In genomic region chr12:78331764-78332163, GRCh38 we compare ENCODE assay signal across 17 cellular contexts.
DNase-seq lines count a peak whose midpoint lies in the region; ATAC-seq and TF ChIP-seq lines count a peak whose summit lies in the region.
"Had no signal": no experiment of that assay in that cellular context is flagged by ENCODE, and none has a peak within 500 bp of the region (broad histone marks: within the 10 kb centered on the region; RNA-seq: fewer than 3 reads in every experiment).

No MANE protein-coding gene starts in this region.

- H3K4me3 ChIP-seq in choroid plexus epithelial cell (ENCODE audit: low read depth, low read length) (no peak overlapping the region), neuron (ENCODE audit: low read length) (no peak overlapping the region), left lung (no peak overlapping the region)
- H3K4me3 ChIP-seq: MG63, right atrium auricular region had no signal

- intact Hi-C loops in left lung (cut with DNase I), result no loop called here

- TF ChIP-seq CTCF in choroid plexus epithelial cell (conservative IDR thresholded peaks at IDR 0.05; ENCODE audit: low read depth, low read length), result no peak
- TF ChIP-seq CTCF in left lung (IDR thresholded peaks at IDR 0.05), result no peak

- H3K27me3 ChIP-seq in neuron (ENCODE audit: insufficient read depth, low read length), result no peaks in the 10 kb centered on the region
- no peaks in the 10 kb centered on the region for H3K27me3 ChIP-seq in left lung
- H3K27me3 ChIP-seq: MG63, right atrium auricular region had no signal

- peak; percentile 45 for DNase-seq in NCI-H1105 treated with DMSO at 0.1 percent for 48 hours (lab: John Stamatoyannopoulos, UW)
- DNase-seq in NCI-H1105 (lab: John Stamatoyannopoulos, UW), result no peak
- DNase-seq in NCI-H2171 treated with DMSO at 0.1 percent for 48 hours (lab: John Stamatoyannopoulos, UW), result peak; percentile 83
- peak; percentile 13 for DNase-seq in choroid plexus epithelial cell (ENCODE audit: low read depth)
- no peak for DNase-seq in left lung
- no peak for DNase-seq in DMS79 (lab: John Stamatoyannopoulos, UW)
- no peak for DNase-seq in activated gamma-delta T cell (lab: John Stamatoyannopoulos, UW)
- DNase-seq: activated CD4-positive, alpha-beta T cell treated with anti-CD3 and anti-CD28 coated beads, Interleukin-2, amount 50 U/mL, for 48 hours; activated naive CD4-positive, alpha-beta T cell treated with anti-CD3 and anti-CD28 coated beads, Interleukin-2, amount 10 ng/mL, durations not matched to agents 7 days and 5 days; foreskin melanocyte; MG63; occipital lobe; T-helper 1 cell had no signal

- H3K36me3 ChIP-seq in neuron (ENCODE audit: insufficient read depth, low read length) (no peaks in the 10 kb centered on the region), left lung (no peaks in the 10 kb centered on the region)
- H3K36me3 ChIP-seq: MG63, right atrium auricular region had no signal

- peak overlapping the region; percentile 53 for H2AFZ ChIP-seq in neuron (ENCODE audit: low read depth, low read length)

- H3K9me3 ChIP-seq in neuron (ENCODE audit: low read length) (no peaks in the 10 kb centered on the region), left lung (no peaks in the 10 kb centered on the region)
- H3K9me3 ChIP-seq: MG63, right atrium auricular region had no signal

- H3K4me1 ChIP-seq in neuron (ENCODE audit: insufficient read depth, low read length) (peaks cover 30% of the 10 kb centered on the region), left lung (no peaks in the 10 kb centered on the region)
- H3K4me1 ChIP-seq: right atrium auricular region had no signal

- no peak for ATAC-seq in left lung
- ATAC-seq: stimulated activated effector memory CD8-positive, alpha-beta T cell treated with anti-CD3 and anti-CD28 coated beads, Interleukin-12 subunit alpha, Interleukin-12 subunit beta, amount 100 ng/mL, for 72 hours had no signal

- H3K27ac ChIP-seq in left lung, result no peak overlapping the region
- H3K27ac ChIP-seq: C4-2B, right atrium auricular region had no signal

Comparison
In these comparisons a context has a peak if more than half of its experiments do, and no peak if none do; other contexts are left out.
1. DNase-seq: peak in NCI-H1105 treated with DMSO at 0.1 percent for 48 hours (single experiment), NCI-H2171 treated with DMSO at 0.1 percent for 48 hours (single experiment) and choroid plexus epithelial cell (single experiment); none in NCI-H1105 (single experiment), left lung (0 of 2), DMS79 (single experiment) and activated gamma-delta T cell (single experiment).